In genomic region chr10:30728127-30728526, GRCh38 we compare ENCODE assay signal across 2 cellular contexts.
TF ChIP-seq lines count a peak whose summit lies in the region.

No MANE protein-coding gene starts in this region.

TF ChIP-seq in IMR-90, 13 proteins besides CTCF, POLR2A, EP300 and RAD21:
- no peak for TF ChIP-seq USF2 (IDR thresholded peaks at IDR 0.05; ENCODE audit: low read depth, low read length)
- TF ChIP-seq MAZ (IDR thresholded peaks at IDR 0.05; ENCODE audit: borderline replicate concordance, low read depth, low read length) = no peak
- TF ChIP-seq MXI1 (IDR thresholded peaks at IDR 0.05; ENCODE audit: borderline replicate concordance, low read depth, low read length) = no peak
- TF ChIP-seq NFE2L2 (IDR thresholded peaks at IDR 0.05; ENCODE audit: low read depth, low read length) = no peak
- TF ChIP-seq MAFK (IDR thresholded peaks at IDR 0.05; ENCODE audit: low read depth, low read length) = no peak
- TF ChIP-seq RCOR1 (IDR thresholded peaks at IDR 0.05; ENCODE audit: insufficient replicate concordance, low read length) = no peak
- TF ChIP-seq SMC3 (IDR thresholded peaks at IDR 0.05; ENCODE audit: low read depth, low read length) = no peak
- TF ChIP-seq FOS (IDR thresholded peaks at IDR 0.05; ENCODE audit: low read depth, low read length) = no peak
- TF ChIP-seq RFX5 (IDR thresholded peaks at IDR 0.05; ENCODE audit: low read depth, low read length) = no peak
- no peak for TF ChIP-seq CHD1 (IDR thresholded peaks at IDR 0.05; ENCODE audit: low read depth, low read length)
- no peak for TF ChIP-seq CEBPB (IDR thresholded peaks at IDR 0.05; ENCODE audit: low read depth, low read length)
- no peak for TF ChIP-seq ELK1 (IDR thresholded peaks at IDR 0.05; ENCODE audit: borderline replicate concordance, low read depth, low read length)
- TF ChIP-seq BHLHE40 (IDR thresholded peaks at IDR 0.05; ENCODE audit: low read depth, low read length) = no peak
TF ChIP-seq in IMR-90: peak in this region for 0.

TF ChIP-seq in GM12878, 131 proteins besides CTCF, POLR2A, EP300 and RAD21 (continued from another document):
- TF ChIP-seq SPI1 (IDR thresholded peaks at IDR 0.05; ENCODE audit: borderline replicate concordance, insufficient read depth, low read depth, low read length) (peak; percentile 9; the same call in 1 of the 2 replicates), HDGF (IDR thresholded peaks at IDR 0.05) (no peak)
